ENCODE assay signal across 1 cellular context in genomic region chr3:196268270-196269163, GRCh38.
TF ChIP-seq lines count a peak whose summit lies in the region.

No MANE protein-coding gene starts in this region.

TF ChIP-seq in K562, 482 proteins besides CTCF, POLR2A, EP300 and RAD21 (continued from another document):
- TF ChIP-seq MYBL2 (IDR thresholded peaks at IDR 0.05; ENCODE audit: low read depth) (no peak), MYBL2 (CRISPR knock-in tag; IDR thresholded peaks at IDR 0.05; ENCODE audit: borderline replicate concordance) (no peak), GTF2F1 (IDR thresholded peaks at IDR 0.05; ENCODE audit: low read depth, low read length) (no peak), ILF3 (IDR thresholded peaks at IDR 0.05; ENCODE audit: borderline replicate concordance) (no peak), MAX (CRISPR knock-in tag; IDR thresholded peaks at IDR 0.05) (no peak), HNRNPL (IDR thresholded peaks at IDR 0.05; ENCODE audit: low read depth, low read length) (no peak), NFE2 (IDR thresholded peaks at IDR 0.05; ENCODE audit: low read depth) (peak; percentile 80), MITF (IDR thresholded peaks at IDR 0.05) (no peak), ESRRA (IDR thresholded peaks at IDR 0.05; ENCODE audit: borderline replicate concordance, low read depth) (no peak), GATAD2A (IDR thresholded peaks at IDR 0.05) (no peak), SMARCA4 (IDR thresholded peaks at IDR 0.05) (no peak), PRMT5 (CRISPR knock-in tag; IDR thresholded peaks at IDR 0.05) (no peak), TCFL5 (CRISPR knock-in tag; conservative IDR thresholded peaks at IDR 0.05) (no peak), PCBP2 (IDR thresholded peaks at IDR 0.05; ENCODE audit: low read depth, low read length, poor library complexity, severe bottlenecking) (no peak), SP2 (IDR thresholded peaks at IDR 0.05; ENCODE audit: extremely low read depth, low read depth, low read length, poor library complexity, severe bottlenecking) (no peak), DPF2 (IDR thresholded peaks at IDR 0.05) (peak; percentile 18; the same call in 1 of the 2 replicates), HDAC3 (IDR thresholded peaks at IDR 0.05; ENCODE audit: borderline replicate concordance, partially characterized antibody) (no peak), NKRF (IDR thresholded peaks at IDR 0.05; ENCODE audit: borderline replicate concordance) (no peak), ZBTB12 (CRISPR knock-in tag; IDR thresholded peaks at IDR 0.05) (no peak), NR2F6 (CRISPR knock-in tag; IDR thresholded peaks at IDR 0.05) (no peak), KHSRP (IDR thresholded peaks at IDR 0.05) (no peak), PRPF4 (IDR thresholded peaks at IDR 0.05; ENCODE audit: insufficient read depth, low read depth, low read length, poor library complexity, severe bottlenecking) (no peak), XRCC5 (IDR thresholded peaks at IDR 0.05; ENCODE audit: low read depth, low read length) (no peak), DACH1 (IDR thresholded peaks at IDR 0.05; ENCODE audit: partially characterized antibody) (no peak), ILK (tag; IDR thresholded peaks at IDR 0.05; ENCODE audit: borderline replicate concordance, low read depth) (no peak), E2F1 (CRISPR knock-in tag; IDR thresholded peaks at IDR 0.05) (no peak), BDP1 (IDR thresholded peaks at IDR 0.05; ENCODE audit: insufficient read depth, insufficient read length) (no peak), RHOXF2B (CRISPR knock-in tag; conservative IDR thresholded peaks at IDR 0.05) (no peak), ZNF518B (CRISPR knock-in tag; IDR thresholded peaks at IDR 0.05) (no peak), BACH1 (tag; IDR thresholded peaks at IDR 0.05) (peak; percentile 72), XRCC4 (IDR thresholded peaks at IDR 0.05; ENCODE audit: extremely low read depth, insufficient read depth, insufficient read length) (no peak), MEF2D (tag; conservative IDR thresholded peaks at IDR 0.05; ENCODE audit: low read depth) (no peak), TAL1 (IDR thresholded peaks at IDR 0.05) (peak; percentile 29; the same call in 1 of the 2 replicates), EP400 (IDR thresholded peaks at IDR 0.05) (no peak)
- TF ChIP-seq, protein P1, sequence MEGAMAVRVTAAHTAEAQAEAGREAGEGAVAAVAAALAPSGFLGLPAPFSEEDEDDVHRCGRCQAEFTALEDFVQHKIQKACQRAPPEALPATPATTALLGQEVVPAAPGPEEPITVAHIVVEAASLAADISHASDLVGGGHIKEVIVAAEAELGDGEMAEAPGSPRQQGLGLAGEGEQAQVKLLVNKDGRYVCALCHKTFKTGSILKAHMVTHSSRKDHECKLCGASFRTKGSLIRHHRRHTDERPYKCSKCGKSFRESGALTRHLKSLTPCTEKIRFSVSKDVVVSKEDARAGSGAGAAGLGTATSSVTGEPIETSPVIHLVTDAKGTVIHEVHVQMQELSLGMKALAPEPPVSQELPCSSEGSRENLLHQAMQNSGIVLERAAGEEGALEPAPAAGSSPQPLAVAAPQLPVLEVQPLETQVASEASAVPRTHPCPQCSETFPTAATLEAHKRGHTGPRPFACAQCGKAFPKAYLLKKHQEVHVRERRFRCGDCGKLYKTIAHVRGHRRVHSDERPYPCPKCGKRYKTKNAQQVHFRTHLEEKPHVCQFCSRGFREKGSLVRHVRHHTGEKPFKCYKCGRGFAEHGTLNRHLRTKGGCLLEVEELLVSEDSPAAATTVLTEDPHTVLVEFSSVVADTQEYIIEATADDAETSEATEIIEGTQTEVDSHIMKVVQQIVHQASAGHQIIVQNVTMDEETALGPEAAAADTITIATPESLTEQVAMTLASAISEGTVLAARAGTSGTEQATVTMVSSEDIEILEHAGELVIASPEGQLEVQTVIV (CRISPR knock-in tag; IDR thresholded peaks at IDR 0.05; ENCODE audit: borderline replicate concordance), result no peak
- TF ChIP-seq, protein P2, sequence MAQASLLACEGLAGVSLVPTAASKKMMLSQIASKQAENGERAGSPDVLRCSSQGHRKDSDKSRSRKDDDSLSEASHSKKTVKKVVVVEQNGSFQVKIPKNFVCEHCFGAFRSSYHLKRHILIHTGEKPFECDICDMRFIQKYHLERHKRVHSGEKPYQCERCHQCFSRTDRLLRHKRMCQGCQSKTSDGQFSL (CRISPR knock-in tag; IDR thresholded peaks at IDR 0.05), result no peak
- TF ChIP-seq, protein P2 (tag; IDR thresholded peaks at IDR 0.05), result no peak
TF ChIP-seq in K562: peak in this region for 24.
